1 cellular context compared by ENCODE assay signal in genomic region chr20:3885711-3886110, GRCh38.
TF ChIP-seq lines count a peak whose summit lies in the region.

No MANE protein-coding gene starts in this region.

TF ChIP-seq in HepG2, 621 proteins besides CTCF, POLR2A, EP300 and RAD21:
- TF ChIP-seq ZNF546 (CRISPR knock-in tag; conservative IDR thresholded peaks at IDR 0.05) (no peak), ZNF616 (CRISPR knock-in tag; IDR thresholded peaks at IDR 0.05; ENCODE audit: low read depth) (no peak), PITX1 (CRISPR knock-in tag; IDR thresholded peaks at IDR 0.05) (no peak), ZNF558 (CRISPR knock-in tag; IDR thresholded peaks at IDR 0.05; ENCODE audit: borderline replicate concordance) (no peak), BHLHE40 (IDR thresholded peaks at IDR 0.05; ENCODE audit: low read length) (no peak), HOXD1 (CRISPR knock-in tag; IDR thresholded peaks at IDR 0.05) (no peak), ZBTB34 (CRISPR knock-in tag; IDR thresholded peaks at IDR 0.05) (no peak), ATRX (CRISPR knock-in tag; IDR thresholded peaks at IDR 0.05; ENCODE audit: borderline replicate concordance) (no peak), ZNF264 (CRISPR knock-in tag; IDR thresholded peaks at IDR 0.05) (no peak), HCFC1 (IDR thresholded peaks at IDR 0.05; ENCODE audit: low read depth, low read length) (no peak), ZNF670 (CRISPR knock-in tag; IDR thresholded peaks at IDR 0.05; ENCODE audit: borderline replicate concordance) (no peak), ZNF549 (CRISPR knock-in tag; IDR thresholded peaks at IDR 0.05) (no peak)
